ENCODE assay signal across 26 cellular contexts in genomic region chr9:23232831-23233230, GRCh38.
"Had no signal": no experiment of that assay in that cellular context is flagged by ENCODE, and none has a peak within 500 bp of the region (broad histone marks: within the 10 kb centered on the region; RNA-seq: fewer than 3 reads in every experiment).

No MANE protein-coding gene starts in this region.

- H3K36me3 Mint-ChIP-seq: naive thymus-derived CD4-positive, alpha-beta T cell; natural killer cell treated with Interleukin-12 subunit alpha and Interleukin-12 subunit beta and Interleukin-15 and Interleukin-18, amount 100 ng/mL, for 72 hours; stimulated activated memory B cell treated with anti-CD40 and anti-IgM and Interleukin-4, amounts not matched to agents 10 μg/mL and 1 μg/mL and 100 μg/mL, for 72 hours had no signal

- H3K27me3 ChIP-seq: ovary, right atrium auricular region, right lobe of liver, testis, thyroid gland, transverse colon, upper lobe of left lung, vagina had no signal

- H3K27ac Mint-ChIP-seq: naive thymus-derived CD4-positive, alpha-beta T cell; natural killer cell treated with Interleukin-12 subunit alpha and Interleukin-12 subunit beta and Interleukin-15 and Interleukin-18, amount 100 ng/mL, for 72 hours; progenitor cell of endocrine pancreas; stimulated activated memory B cell treated with anti-CD40 and anti-IgM and Interleukin-4, amounts not matched to agents 10 μg/mL and 1 μg/mL and 100 μg/mL, for 72 hours; stimulated activated naive CD8-positive, alpha-beta T cell treated with anti-CD3 and anti-CD28 coated beads, Interleukin-15, amount 100 ng/mL, for 72 hours had no signal

- H3K4me1 ChIP-seq: left ventricle myocardium inferior, right atrium auricular region, right lobe of liver, testis, thyroid gland, transverse colon, upper lobe of left lung, vagina had no signal

- H3K36me3 ChIP-seq: left ventricle myocardium inferior, ovary, right atrium auricular region, right lobe of liver, thyroid gland, transverse colon, upper lobe of left lung, vagina had no signal

- H3K27me3 Mint-ChIP-seq: naive thymus-derived CD4-positive, alpha-beta T cell; natural killer cell treated with Interleukin-12 subunit alpha and Interleukin-12 subunit beta and Interleukin-15 and Interleukin-18, amount 100 ng/mL, for 72 hours; progenitor cell of endocrine pancreas; stimulated activated memory B cell treated with anti-CD40 and anti-IgM and Interleukin-4, amounts not matched to agents 10 μg/mL and 1 μg/mL and 100 μg/mL, for 72 hours; stimulated activated naive CD8-positive, alpha-beta T cell treated with anti-CD3 and anti-CD28 coated beads, Interleukin-15, amount 100 ng/mL, for 72 hours had no signal

- H3K4me3 ChIP-seq: left ventricle myocardium inferior, lung, mucosa of descending colon, ovary, right atrium auricular region, right lobe of liver, smooth muscle cell, testis, thyroid gland, transverse colon, upper lobe of left lung, vagina had no signal

- H3K4me1 Mint-ChIP-seq: naive thymus-derived CD4-positive, alpha-beta T cell; stimulated activated memory B cell treated with anti-CD40 and anti-IgM and Interleukin-4, amounts not matched to agents 10 μg/mL and 1 μg/mL and 100 μg/mL, for 72 hours; stimulated activated naive CD8-positive, alpha-beta T cell treated with anti-CD3 and anti-CD28 coated beads, Interleukin-15, amount 100 ng/mL, for 72 hours had no signal

- H3K9me3 ChIP-seq: left ventricle myocardium inferior, mucosa of descending colon, ovary, right atrium auricular region, right lobe of liver, testis, thyroid gland, transverse colon, upper lobe of left lung, vagina had no signal

- H3K4me3 Mint-ChIP-seq: naive thymus-derived CD4-positive, alpha-beta T cell; natural killer cell treated with Interleukin-12 subunit alpha and Interleukin-12 subunit beta and Interleukin-15 and Interleukin-18, amount 100 ng/mL, for 72 hours; stimulated activated memory B cell treated with anti-CD40 and anti-IgM and Interleukin-4, amounts not matched to agents 10 μg/mL and 1 μg/mL and 100 μg/mL, for 72 hours; stimulated activated naive CD8-positive, alpha-beta T cell treated with anti-CD3 and anti-CD28 coated beads, Interleukin-15, amount 100 ng/mL, for 72 hours had no signal

- H3K27ac ChIP-seq: left ventricle myocardium inferior, ovary, right atrium auricular region, right lobe of liver, testis, thyroid gland, transverse colon, upper lobe of left lung, vagina had no signal

- DNase-seq: hypothalamus; islet precursor cell; left ventricle myocardium inferior; midbrain; mucosa of descending colon; naive thymus-derived CD4-positive, alpha-beta T cell; ovary; right lobe of liver; stimulated activated CD4-positive, alpha-beta T cell treated with anti-CD3 and anti-CD28 coated beads, Interleukin-1b, Interleukin-23, amount 100 ng/mL, for 48 hours; stimulated activated CD4-positive, alpha-beta T cell treated with anti-CD3 and anti-CD28 coated beads, Interleukin-2, amount 100 ng/mL, for 48 hours; stimulated activated CD4-positive, alpha-beta T cell treated with anti-CD3 and anti-CD28 coated beads, Interleukin-4, amount 100 ng/mL, for 4 hours; stimulated activated CD8-positive, alpha-beta memory T cell treated with anti-CD3 and anti-CD28 coated beads, Interleukin-4, amount 100 ng/mL, for 48 hours; stimulated activated naive CD4-positive, alpha-beta T cell treated with Interleukin-2 at 50 U/mL for 16 hours; stimulated activated naive CD8-positive, alpha-beta T cell treated with anti-CD3 and anti-CD28 coated beads, Interleukin-15, amount 100 ng/mL, for 72 hours; substantia nigra; testis; thyroid gland; transverse colon; upper lobe of left lung had no signal

- ATAC-seq: mucosa of descending colon; naive thymus-derived CD4-positive, alpha-beta T cell; natural killer cell treated with Interleukin-12 subunit alpha and Interleukin-12 subunit beta and Interleukin-15 and Interleukin-18, amount 100 ng/mL, for 72 hours; right lobe of liver; stimulated activated memory B cell treated with anti-CD40 and anti-IgM and Interleukin-4, amounts not matched to agents 10 μg/mL and 1 μg/mL and 100 μg/mL, for 72 hours; stimulated activated naive CD8-positive, alpha-beta T cell treated with anti-CD3 and anti-CD28 coated beads, Interleukin-15, amount 100 ng/mL, for 72 hours had no signal
